1 cellular context compared by ENCODE assay signal in genomic region chr14:61537567-61538463, GRCh38.
TF ChIP-seq lines count a peak whose summit lies in the region.

No MANE protein-coding gene starts in this region.

TF ChIP-seq in HepG2, 621 proteins besides CTCF, POLR2A, EP300 and RAD21 (continued from another document and continues in another):
- TF ChIP-seq, protein P1, sequence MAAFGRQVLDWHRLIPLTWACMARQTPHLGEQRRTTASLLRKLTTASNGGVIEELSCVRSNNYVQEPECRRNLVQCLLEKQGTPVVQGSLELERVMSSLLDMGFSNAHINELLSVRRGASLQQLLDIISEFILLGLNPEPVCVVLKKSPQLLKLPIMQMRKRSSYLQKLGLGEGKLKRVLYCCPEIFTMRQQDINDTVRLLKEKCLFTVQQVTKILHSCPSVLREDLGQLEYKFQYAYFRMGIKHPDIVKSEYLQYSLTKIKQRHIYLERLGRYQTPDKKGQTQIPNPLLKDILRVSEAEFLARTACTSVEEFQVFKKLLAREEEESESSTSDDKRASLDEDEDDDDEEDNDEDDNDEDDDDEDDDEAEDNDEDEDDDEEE (CRISPR knock-in tag; IDR thresholded peaks at IDR 0.05), result no peak
- no peak for TF ChIP-seq MIXL1 (CRISPR knock-in tag; IDR thresholded peaks at IDR 0.05)
- 0 out of 2 replicates have a peak, but pooled peaks have one; percentile 36 for TF ChIP-seq ZNF547 (CRISPR knock-in tag; IDR thresholded peaks at IDR 0.05)
- 0 out of 2 replicates have a peak, but pooled peaks have one; percentile 31 for TF ChIP-seq SP5 (CRISPR knock-in tag; IDR thresholded peaks at IDR 0.05; ENCODE audit: borderline replicate concordance, low read depth)
- TF ChIP-seq CENPT (CRISPR knock-in tag; IDR thresholded peaks at IDR 0.05; ENCODE audit: low read depth), result no peak
- no peak for TF ChIP-seq HOXA5 (CRISPR knock-in tag; IDR thresholded peaks at IDR 0.05)
- no peak for TF ChIP-seq HNRNPLL (IDR thresholded peaks at IDR 0.05; ENCODE audit: low read depth, low read length, poor library complexity, severe bottlenecking)
- TF ChIP-seq, protein P2, sequence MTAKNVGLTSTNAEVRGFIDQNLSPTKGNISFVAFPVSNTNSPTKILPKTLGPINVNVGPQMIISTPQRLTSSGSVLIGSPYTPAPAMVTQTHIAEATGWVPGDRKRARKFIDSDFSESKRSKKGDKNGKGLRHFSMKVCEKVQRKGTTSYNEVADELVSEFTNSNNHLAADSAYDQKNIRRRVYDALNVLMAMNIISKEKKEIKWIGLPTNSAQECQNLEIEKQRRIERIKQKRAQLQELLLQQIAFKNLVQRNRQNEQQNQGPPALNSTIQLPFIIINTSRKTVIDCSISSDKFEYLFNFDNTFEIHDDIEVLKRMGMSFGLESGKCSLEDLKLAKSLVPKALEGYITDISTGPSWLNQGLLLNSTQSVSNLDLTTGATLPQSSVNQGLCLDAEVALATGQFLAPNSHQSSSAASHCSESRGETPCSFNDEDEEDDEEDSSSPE (CRISPR knock-in tag; IDR thresholded peaks at IDR 0.05), result no peak
- TF ChIP-seq, protein P3, sequence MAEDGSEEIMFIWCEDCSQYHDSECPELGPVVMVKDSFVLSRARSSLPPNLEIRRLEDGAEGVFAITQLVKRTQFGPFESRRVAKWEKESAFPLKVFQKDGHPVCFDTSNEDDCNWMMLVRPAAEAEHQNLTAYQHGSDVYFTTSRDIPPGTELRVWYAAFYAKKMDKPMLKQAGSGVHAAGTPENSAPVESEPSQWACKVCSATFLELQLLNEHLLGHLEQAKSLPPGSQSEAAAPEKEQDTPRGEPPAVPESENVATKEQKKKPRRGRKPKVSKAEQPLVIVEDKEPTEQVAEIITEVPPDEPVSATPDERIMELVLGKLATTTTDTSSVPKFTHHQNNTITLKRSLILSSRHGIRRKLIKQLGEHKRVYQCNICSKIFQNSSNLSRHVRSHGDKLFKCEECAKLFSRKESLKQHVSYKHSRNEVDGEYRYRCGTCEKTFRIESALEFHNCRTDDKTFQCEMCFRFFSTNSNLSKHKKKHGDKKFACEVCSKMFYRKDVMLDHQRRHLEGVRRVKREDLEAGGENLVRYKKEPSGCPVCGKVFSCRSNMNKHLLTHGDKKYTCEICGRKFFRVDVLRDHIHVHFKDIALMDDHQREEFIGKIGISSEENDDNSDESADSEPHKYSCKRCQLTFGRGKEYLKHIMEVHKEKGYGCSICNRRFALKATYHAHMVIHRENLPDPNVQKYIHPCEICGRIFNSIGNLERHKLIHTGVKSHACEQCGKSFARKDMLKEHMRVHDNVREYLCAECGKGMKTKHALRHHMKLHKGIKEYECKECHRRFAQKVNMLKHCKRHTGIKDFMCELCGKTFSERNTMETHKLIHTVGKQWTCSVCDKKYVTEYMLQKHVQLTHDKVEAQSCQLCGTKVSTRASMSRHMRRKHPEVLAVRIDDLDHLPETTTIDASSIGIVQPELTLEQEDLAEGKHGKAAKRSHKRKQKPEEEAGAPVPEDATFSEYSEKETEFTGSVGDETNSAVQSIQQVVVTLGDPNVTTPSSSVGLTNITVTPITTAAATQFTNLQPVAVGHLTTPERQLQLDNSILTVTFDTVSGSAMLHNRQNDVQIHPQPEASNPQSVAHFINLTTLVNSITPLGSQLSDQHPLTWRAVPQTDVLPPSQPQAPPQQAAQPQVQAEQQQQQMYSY (CRISPR knock-in tag; IDR thresholded peaks at IDR 0.05), result no peak
- peak; percentile 47; the same call in 1 of the 2 replicates for TF ChIP-seq ZBTB4 (CRISPR knock-in tag; IDR thresholded peaks at IDR 0.05; ENCODE audit: borderline replicate concordance)
- TF ChIP-seq, protein P4, sequence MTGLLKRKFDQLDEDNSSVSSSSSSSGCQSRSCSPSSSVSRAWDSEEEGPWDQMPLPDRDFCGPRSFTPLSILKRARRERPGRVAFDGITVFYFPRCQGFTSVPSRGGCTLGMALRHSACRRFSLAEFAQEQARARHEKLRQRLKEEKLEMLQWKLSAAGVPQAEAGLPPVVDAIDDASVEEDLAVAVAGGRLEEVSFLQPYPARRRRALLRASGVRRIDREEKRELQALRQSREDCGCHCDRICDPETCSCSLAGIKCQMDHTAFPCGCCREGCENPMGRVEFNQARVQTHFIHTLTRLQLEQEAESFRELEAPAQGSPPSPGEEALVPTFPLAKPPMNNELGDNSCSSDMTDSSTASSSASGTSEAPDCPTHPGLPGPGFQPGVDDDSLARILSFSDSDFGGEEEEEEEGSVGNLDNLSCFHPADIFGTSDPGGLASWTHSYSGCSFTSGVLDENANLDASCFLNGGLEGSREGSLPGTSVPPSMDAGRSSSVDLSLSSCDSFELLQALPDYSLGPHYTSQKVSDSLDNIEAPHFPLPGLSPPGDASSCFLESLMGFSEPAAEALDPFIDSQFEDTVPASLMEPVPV (CRISPR knock-in tag; IDR thresholded peaks at IDR 0.05), result no peak
- no peak for TF ChIP-seq ZNF674 (CRISPR knock-in tag; IDR thresholded peaks at IDR 0.05; ENCODE audit: low read depth)
- TF ChIP-seq DPF2 (CRISPR knock-in tag; IDR thresholded peaks at IDR 0.05; ENCODE audit: borderline replicate concordance, low read depth), result peak; percentile 46
- TF ChIP-seq GATA4 (IDR thresholded peaks at IDR 0.05; ENCODE audit: borderline replicate concordance, low read depth), result peak; percentile 88; the same call in 1 of the 2 replicates
- no peak for TF ChIP-seq SRSF4 (IDR thresholded peaks at IDR 0.05; ENCODE audit: low read depth, low read length, poor library complexity, severe bottlenecking)
- no peak; the same call in 1 of the 2 replicates for TF ChIP-seq DNMT3B (CRISPR knock-in tag; conservative IDR thresholded peaks at IDR 0.05)
- TF ChIP-seq, protein P5, sequence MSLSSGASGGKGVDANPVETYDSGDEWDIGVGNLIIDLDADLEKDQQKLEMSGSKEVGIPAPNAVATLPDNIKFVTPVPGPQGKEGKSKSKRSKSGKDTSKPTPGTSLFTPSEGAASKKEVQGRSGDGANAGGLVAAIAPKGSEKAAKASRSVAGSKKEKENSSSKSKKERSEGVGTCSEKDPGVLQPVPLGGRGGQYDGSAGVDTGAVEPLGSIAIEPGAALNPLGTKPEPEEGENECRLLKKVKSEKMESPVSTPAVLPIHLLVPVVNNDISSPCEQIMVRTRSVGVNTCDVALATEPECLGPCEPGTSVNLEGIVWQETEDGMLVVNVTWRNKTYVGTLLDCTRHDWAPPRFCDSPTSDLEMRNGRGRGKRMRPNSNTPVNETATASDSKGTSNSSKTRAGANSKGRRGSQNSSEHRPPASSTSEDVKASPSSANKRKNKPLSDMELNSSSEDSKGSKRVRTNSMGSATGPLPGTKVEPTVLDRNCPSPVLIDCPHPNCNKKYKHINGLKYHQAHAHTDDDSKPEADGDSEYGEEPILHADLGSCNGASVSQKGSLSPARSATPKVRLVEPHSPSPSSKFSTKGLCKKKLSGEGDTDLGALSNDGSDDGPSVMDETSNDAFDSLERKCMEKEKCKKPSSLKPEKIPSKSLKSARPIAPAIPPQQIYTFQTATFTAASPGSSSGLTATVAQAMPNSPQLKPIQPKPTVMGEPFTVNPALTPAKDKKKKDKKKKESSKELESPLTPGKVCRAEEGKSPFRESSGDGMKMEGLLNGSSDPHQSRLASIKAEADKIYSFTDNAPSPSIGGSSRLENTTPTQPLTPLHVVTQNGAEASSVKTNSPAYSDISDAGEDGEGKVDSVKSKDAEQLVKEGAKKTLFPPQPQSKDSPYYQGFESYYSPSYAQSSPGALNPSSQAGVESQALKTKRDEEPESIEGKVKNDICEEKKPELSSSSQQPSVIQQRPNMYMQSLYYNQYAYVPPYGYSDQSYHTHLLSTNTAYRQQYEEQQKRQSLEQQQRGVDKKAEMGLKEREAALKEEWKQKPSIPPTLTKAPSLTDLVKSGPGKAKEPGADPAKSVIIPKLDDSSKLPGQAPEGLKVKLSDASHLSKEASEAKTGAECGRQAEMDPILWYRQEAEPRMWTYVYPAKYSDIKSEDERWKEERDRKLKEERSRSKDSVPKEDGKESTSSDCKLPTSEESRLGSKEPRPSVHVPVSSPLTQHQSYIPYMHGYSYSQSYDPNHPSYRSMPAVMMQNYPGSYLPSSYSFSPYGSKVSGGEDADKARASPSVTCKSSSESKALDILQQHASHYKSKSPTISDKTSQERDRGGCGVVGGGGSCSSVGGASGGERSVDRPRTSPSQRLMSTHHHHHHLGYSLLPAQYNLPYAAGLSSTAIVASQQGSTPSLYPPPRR (CRISPR knock-in tag; IDR thresholded peaks at IDR 0.05; ENCODE audit: borderline replicate concordance), result peak; percentile 30; the same call in 1 of the 2 replicates
- 0 out of 2 replicates have a peak, but pooled peaks have one; percentile 67 for TF ChIP-seq ZHX2 (IDR thresholded peaks at IDR 0.05; ENCODE audit: low read depth)
- TF ChIP-seq ZHX2 (CRISPR knock-in tag; IDR thresholded peaks at IDR 0.05; ENCODE audit: borderline replicate concordance), result no peak
- no peak for TF ChIP-seq SP4 (CRISPR knock-in tag; IDR thresholded peaks at IDR 0.05)
- TF ChIP-seq ZNF569 (CRISPR knock-in tag; IDR thresholded peaks at IDR 0.05; ENCODE audit: borderline replicate concordance), result no peak
- no peak for TF ChIP-seq TCF12 (IDR thresholded peaks at IDR 0.05)
- peak; percentile 56; the same call in 1 of the 2 replicates for TF ChIP-seq TCF12 (CRISPR knock-in tag; IDR thresholded peaks at IDR 0.05)
- no peak for TF ChIP-seq KDM5A (IDR thresholded peaks at IDR 0.05; ENCODE audit: borderline replicate concordance, low read length)
- TF ChIP-seq NFYC (CRISPR knock-in tag; IDR thresholded peaks at IDR 0.05), result no peak
- peak; percentile 49; the same call in 1 of the 2 replicates for TF ChIP-seq POLR2AphosphoS5 (IDR thresholded peaks at IDR 0.05; ENCODE audit: low read depth, low read length)
- TF ChIP-seq HNF4G (IDR thresholded peaks at IDR 0.05; ENCODE audit: borderline replicate concordance, low read depth, low read length), result peak; percentile 52; the same call in 1 of the 2 replicates
- TF ChIP-seq HNF4G (CRISPR knock-in tag; IDR thresholded peaks at IDR 0.05; ENCODE audit: borderline replicate concordance, low read depth), result no peak; the same call in 1 of the 2 replicates
- TF ChIP-seq ZNF274 (CRISPR knock-in tag; IDR thresholded peaks at IDR 0.05), result 0 out of 2 replicates have a peak, but pooled peaks have one; percentile 38
- TF ChIP-seq ETV5 (CRISPR knock-in tag; IDR thresholded peaks at IDR 0.05; ENCODE audit: borderline replicate concordance), result peak; percentile 80; the same call in 1 of the 2 replicates
- no peak for TF ChIP-seq SOX6 (IDR thresholded peaks at IDR 0.05)
- TF ChIP-seq SOX6 (CRISPR knock-in tag; IDR thresholded peaks at IDR 0.05), result peak; percentile 99
